8 cellular contexts compared by ENCODE assay signal in the genomic region with DNA sequence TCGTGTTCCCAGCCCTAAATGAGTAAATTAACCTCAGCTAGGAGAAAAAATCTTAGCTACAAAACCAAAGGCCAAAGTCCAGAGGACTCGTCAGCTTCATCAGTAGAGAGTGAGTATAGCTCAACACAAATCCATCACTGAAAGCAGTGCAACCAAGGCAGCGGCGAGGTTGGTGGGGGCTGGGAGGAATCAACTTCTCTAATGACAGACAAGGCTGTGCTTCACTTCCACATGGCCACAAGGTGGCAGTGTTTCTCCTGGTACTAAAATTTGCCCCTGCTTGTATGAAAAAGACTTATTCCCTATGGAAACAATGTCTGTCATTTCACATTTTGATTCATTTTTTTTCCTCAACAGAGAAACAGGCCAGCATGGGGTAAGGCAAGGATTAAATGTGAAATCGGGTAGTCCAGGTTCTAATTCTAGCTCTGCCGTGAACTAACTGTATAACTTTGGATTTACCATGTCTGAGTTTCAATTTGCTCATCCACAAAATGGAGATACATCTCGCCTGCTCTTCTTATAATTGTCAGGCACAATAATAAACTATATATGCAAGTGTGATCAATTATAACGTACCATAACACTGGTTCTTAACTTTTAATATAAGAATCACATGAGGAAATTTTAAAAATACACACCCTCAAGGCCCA. TPM values are rescaled to one million over a fixed set of nuclear protein-coding genes. Genes with fewer than 3 reads are reported as not detected.
DNase-seq lines count a peak whose midpoint lies in the region; ATAC-seq and TF ChIP-seq lines count a peak whose summit lies in the region.

No MANE protein-coding gene starts in this region.

- TF ChIP-seq POLR2A in adrenal gland (IDR thresholded peaks at IDR 0.05) = no peak

- no peaks in the 10 kb centered on the region for H3K9me3 Mint-ChIP-seq in T-cell

- H3K4me1 Mint-ChIP-seq in T-cell = peaks cover 7 to 9% (median 7%) of the 10 kb centered on the region in 3 donors

- no peak overlapping the region for H3K4me3 ChIP-seq in GM06990 (replicated peaks; ENCODE audit: low read depth, low read length)
- no peak overlapping the region for H3K4me3 ChIP-seq in adrenal gland
- H3K4me3 ChIP-seq in left ventricle myocardium inferior = no peak overlapping the region

- H3K27me3 ChIP-seq in GM06990 (replicated peaks; ENCODE audit: control insufficient read depth, insufficient read depth, low read length) (no peaks in the 10 kb centered on the region), adrenal gland (no peaks in the 10 kb centered on the region), left ventricle myocardium inferior (ENCODE audit: low read depth) (no peaks in the 10 kb centered on the region)

- WGBS in adrenal gland, 4 donors = 30 to 32% (median 31%) methylated on average over 8 of the region's 8 CpGs

- peak overlapping the region in 1 of 5 donors; percentile 41 for H3K27ac ChIP-seq in adrenal gland
- no peak overlapping the region for H3K27ac ChIP-seq in left ventricle myocardium inferior (replicated peaks)

- no peak overlapping the region for H3K4me3 Mint-ChIP-seq in T-cell

- CTCF ChIA-PET in T-cell (lab: Charles Lee) = interaction anchor here (0.6 to 3.7 kb wide), 31 partner anchors 12 to 1268 kb away, joined by 3 to 40 read pairs (median 5); a partner anchor contains a TSS

- DNase-seq in GM06990 (ENCODE audit: extremely low read depth, insufficient read length) (peak; percentile 27), NAMALWA (ENCODE audit: low spot score) (peak; percentile 77), T-cell (peak; percentile 24 to 69 (median 53)), adrenal gland (peak; percentile 74 to 93 (median 82)), left ventricle myocardium inferior (peak; percentile 63), renal cortical epithelial cell (ENCODE audit: low read depth) (peak; percentile 79)

- H3K36me3 Mint-ChIP-seq in T-cell = no peaks in the 10 kb centered on the region

- ATAC-seq in T-cell (replicated peaks in 1 of 4) (peak in 3 of 4 experiments; percentile 62 to 78 (median 64)), GM19455 (IDR thresholded peaks at IDR 0.05; ENCODE audit: unreplicated experiment) (no peak), HG02678 (IDR thresholded peaks at IDR 0.05; ENCODE audit: unreplicated experiment) (no peak)

- H3K4me1 ChIP-seq in adrenal gland (replicated peaks in 1 of 2) (peaks cover 3 to 10% of the 10 kb centered on the region in 2 donors), left ventricle myocardium inferior (peaks cover 37% of the 10 kb centered on the region)

- H3K9me3 ChIP-seq in adrenal gland (replicated peaks in 1 of 3) = no peaks in the 10 kb centered on the region
- H3K9me3 ChIP-seq in left ventricle myocardium inferior (replicated peaks) = no peaks in the 10 kb centered on the region

- TF ChIP-seq CTCF in GM06990 (IDR thresholded peaks at IDR 0.05; ENCODE audit: insufficient read depth, low read length, poor library complexity, severe bottlenecking) (peak; percentile 78), adrenal gland (IDR thresholded peaks at IDR 0.05) (peak; percentile 86 to 95 (median 90)), left ventricle myocardium inferior (IDR thresholded peaks at IDR 0.05; ENCODE audit: borderline replicate concordance) (peak; percentile 93)

- peak overlapping the region in 1 of 2 donors; percentile 50 for H3K27ac Mint-ChIP-seq in T-cell

- H3K36me3 ChIP-seq in GM06990 (ENCODE audit: control insufficient read depth, insufficient read depth, low read length) = no peaks in the 10 kb centered on the region; the same call in none of the 2 replicates
- no peaks in the 10 kb centered on the region for H3K36me3 ChIP-seq in adrenal gland (replicated peaks in 1 of 2)
- no peaks in the 10 kb centered on the region for H3K36me3 ChIP-seq in left ventricle myocardium inferior

- H3K27me3 Mint-ChIP-seq in T-cell = no peaks in the 10 kb centered on the region

- intact Hi-C loops in adrenal gland (cut with DNase I) = loop anchor here (5.0 to 10.0 kb wide), 2 partner anchors 182 to 185 kb away; no protein-coding TSS in a partner anchor
- intact Hi-C loops in left ventricle myocardium inferior (cut with micrococcal nuclease) = loop anchor here (1.0 kb wide), 1 partner anchor 183 kb away; no protein-coding TSS in a partner anchor

- POLR2A ChIA-PET in T-cell (lab: Charles Lee) = no interaction called here

RNA-seq across cellular contexts. Expression of a gene that starts 39.3 kb away (rescaled TPM):
- total RNA-seq in T-cell (10 to 100 TPM; 18.4 to 32.6 (median 28.0) TPM), adrenal gland (100 to 1,000 TPM in 1 of 8 donors, 10 to 100 TPM in 7; 30.4 to 236 (median 58.7) TPM), left ventricle myocardium inferior (3.7 TPM), renal cortical epithelial cell (95.0 and 123 TPM in 2 replicates)
- 10 to 100 TPM; 14.4 to 58.9 (median 18.6) TPM for polyA plus RNA-seq in adrenal gland

Comparison
In these comparisons a context has a peak if more than half of its experiments do, and no peak if none do; other contexts are left out.
1. DNase-seq: peak in every context shown above with its lines; median percentile 82 in adrenal gland; 79 in renal cortical epithelial cell; 77 in NAMALWA; 63 in left ventricle myocardium inferior; 53 in T-cell; 27 in GM06990.
2. ATAC-seq: peak in T-cell (3 of 4); none in GM19455 (single experiment) and HG02678 (single experiment).
3. Peak in every context shown above with its lines, with median percentiles within 50 percentile points of each other: CTCF ChIP-seq.